ENCODE assay signal across 9 cellular contexts in the genomic region with DNA sequence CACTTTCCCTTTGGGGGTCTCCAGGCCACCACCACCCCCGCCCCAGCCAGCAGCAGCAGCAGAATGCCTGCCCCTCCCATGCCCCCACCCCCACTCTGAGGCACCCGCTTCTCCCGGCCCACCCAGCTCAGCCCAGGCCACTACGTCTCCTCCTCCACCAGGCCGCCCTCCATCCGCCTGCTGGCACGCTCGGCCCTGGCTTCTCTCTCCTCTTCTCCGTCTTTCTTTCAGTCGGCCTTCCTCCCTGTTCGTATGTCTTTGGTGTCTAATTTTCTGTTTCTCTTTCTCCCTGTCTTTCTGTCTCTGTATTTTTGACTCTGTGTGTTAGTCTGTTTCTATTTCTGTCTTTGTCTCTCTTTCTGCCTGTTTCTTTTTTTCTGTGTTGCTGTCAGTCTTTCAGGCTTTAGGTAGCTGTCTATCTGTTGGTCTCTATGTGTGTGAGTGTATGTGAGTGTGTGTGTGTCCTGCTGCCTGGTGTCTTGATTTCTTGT. TPM values are rescaled to one million over a fixed set of nuclear protein-coding genes. Genes with fewer than 3 reads are reported as not detected.
A peak's percentile ranks its signal among the peaks of the same experiment; 100 is the strongest.
DNase-seq lines count a peak whose midpoint lies in the region; ATAC-seq and TF ChIP-seq lines count a peak whose summit lies in the region.
"Had no signal": no experiment of that assay in that cellular context is flagged by ENCODE, and none has a peak within 500 bp of the region (broad histone marks: within the 10 kb centered on the region; RNA-seq: fewer than 3 reads in every experiment).

A gene (minus strand): TSS at position 459 of the 491 bp plus-strand sequence. CDS start 379 bp downstream, at position 80.

- no CpG with 5 or more reads among the region's 11 CpGs for WGBS in mesendoderm (ENCODE audit: extremely low coverage, insufficient coverage, low lambda C conversion rate)

- no peaks in the 10 kb centered on the region for H3K36me3 ChIP-seq in GM23338 (ENCODE audit: insufficient read depth)
- no peaks in the 10 kb centered on the region for H3K36me3 ChIP-seq in mesendoderm (ENCODE audit: control insufficient read depth, insufficient read depth, low read length)

- H3K4me1 ChIP-seq in GM23338 (ENCODE audit: insufficient read depth) (peaks cover 11% of the 10 kb centered on the region; the same call in 1 of the 2 replicates), mesendoderm (ENCODE audit: control insufficient read depth, low read depth, low read length) (no peaks in the 10 kb centered on the region)
- H3K4me1 ChIP-seq: parathyroid adenoma had no signal

- no peaks in the 10 kb centered on the region for H3K27me3 ChIP-seq in GM23338 (ENCODE audit: insufficient read depth)
- no peaks in the 10 kb centered on the region for H3K27me3 ChIP-seq in mesendoderm (ENCODE audit: insufficient read depth, low read length, poor library complexity)

- peak within 1 kb of the TSS; percentile 48 for H3K4me3 ChIP-seq in GM23338
- H3K4me3 ChIP-seq in mesendoderm (ENCODE audit: low read length) = no peak within 1 kb of the TSS

- H3K27ac Mint-ChIP-seq in GM23338 (no peak within 1 kb of the TSS), chondrocyte (ENCODE audit: unreplicated experiment) (peak within 1 kb of the TSS; percentile 75)

- peak; percentile 40 for ATAC-seq in GM23338
- ATAC-seq in activated T-cell treated with anti-CD3 and anti-CD28 coated beads, Interleukin-2, amount 50 U/mL, for 4 hours = no peak

- H4K5ac ChIP-seq in mesendoderm (ENCODE audit: low read length) = no peak within 1 kb of the TSS

- no peak for TF ChIP-seq CTCF in GM23338 (conservative IDR thresholded peaks at IDR 0.05; ENCODE audit: low read depth in 2 of 2)
- no peak for TF ChIP-seq CTCF in chondrocyte (IDR thresholded peaks at IDR 0.05)

- peak within 1 kb of the TSS; percentile 59 for H3K56ac ChIP-seq in mesendoderm (ENCODE audit: low read length)

- H2AK5ac ChIP-seq in mesendoderm (ENCODE audit: low read length) = no peak within 1 kb of the TSS

- H2BK15ac ChIP-seq in mesendoderm (replicated peaks; ENCODE audit: low read depth) = no peak within 1 kb of the TSS

- no peak within 1 kb of the TSS for H2BK5ac ChIP-seq in mesendoderm (ENCODE audit: low read length)

- H3K9me2 ChIP-seq in GM23338 (ENCODE audit: insufficient read depth) = peaks cover 10% of the 10 kb centered on the region

- H3K27ac ChIP-seq in GM23338 (ENCODE audit: low read depth) (no peak within 1 kb of the TSS), mesendoderm (ENCODE audit: low read depth, low read length) (no peak within 1 kb of the TSS), substantia nigra (ENCODE audit: low read depth, low read length, poor library complexity, severe bottlenecking) (peak within 1 kb of the TSS; percentile 92)
- H3K27ac ChIP-seq: parathyroid adenoma had no signal

- H3K9ac ChIP-seq in mesendoderm (ENCODE audit: low read length) = peak within 1 kb of the TSS; percentile 18
- H3K9ac ChIP-seq: parathyroid adenoma had no signal

- no peaks in the 10 kb centered on the region for H4K20me1 ChIP-seq in GM23338 (replicated peaks; ENCODE audit: insufficient read depth)

- H3K4me3 Mint-ChIP-seq in GM23338 = peak within 1 kb of the TSS; percentile 5; the same call in 1 of the 3 replicates
- H3K4me3 Mint-ChIP-seq in chondrocyte (ENCODE audit: unreplicated experiment) = peak within 1 kb of the TSS; percentile 58
- no peak within 1 kb of the TSS for H3K4me3 Mint-ChIP-seq in activated T-cell treated with anti-CD3 and anti-CD28 coated beads, Interleukin-2, amount 50 U/mL, for 4 hours

- H2AFZ ChIP-seq in GM23338 = no peak within 1 kb of the TSS
- H2AFZ ChIP-seq: parathyroid adenoma had no signal

- no peaks in the 10 kb centered on the region for H3K79me1 ChIP-seq in mesendoderm (ENCODE audit: low read length)

- H3K36me3 Mint-ChIP-seq in GM23338 (ENCODE audit: low read depth) (no peaks in the 10 kb centered on the region; the same call in 2 of the 3 replicates), chondrocyte (ENCODE audit: low read depth) (no peaks in the 10 kb centered on the region)
- no peaks in the 10 kb centered on the region for H3K36me3 Mint-ChIP-seq in activated T-cell treated with anti-CD3 and anti-CD28 coated beads, Interleukin-2, amount 50 U/mL, for 4 hours (ENCODE audit: insufficient read depth)

- DNase-seq in GM23338 (ENCODE audit: low spot score) = no peak
- no peak for DNase-seq in chondrocyte (ENCODE audit: low spot score)
- no peak for DNase-seq in mesendoderm
- no peak for DNase-seq in substantia nigra (lab: John Stamatoyannopoulos, UW)
- no peak for DNase-seq in medulla oblongata (ENCODE audit: extremely low spot score)
- DNase-seq in RPMI8226 = no peak
- DNase-seq in activated CD8-positive, alpha-beta memory T cell treated with anti-CD3 and anti-CD28 coated beads, Interleukin-2, amount 50 U/mL, for 4 hours = no peak
- no peak for DNase-seq in activated T-cell treated with anti-CD3 and anti-CD28 coated beads, Interleukin-2, amount 50 U/mL, for 4 hours

- H3K23ac ChIP-seq in mesendoderm (ENCODE audit: low read length) = no peak within 1 kb of the TSS

- peak within 1 kb of the TSS; percentile 40 for H3K4ac ChIP-seq in mesendoderm (ENCODE audit: low read depth, low read length)

- peaks cover 22% of the 10 kb centered on the region for H3K4me1 Mint-ChIP-seq in GM23338
- H3K4me1 Mint-ChIP-seq in chondrocyte (ENCODE audit: low read depth) = peaks cover 23% of the 10 kb centered on the region
- H3K4me1 Mint-ChIP-seq in activated T-cell treated with anti-CD3 and anti-CD28 coated beads, Interleukin-2, amount 50 U/mL, for 4 hours (ENCODE audit: low read depth) = peaks cover 5% of the 10 kb centered on the region

- H3K4me2 ChIP-seq in GM23338 = peak within 1 kb of the TSS; percentile 80
- H3K4me2 ChIP-seq in mesendoderm (ENCODE audit: low read length) = peak within 1 kb of the TSS; percentile 15

- H3K9me3 Mint-ChIP-seq in GM23338 (no peaks in the 10 kb centered on the region), chondrocyte (ENCODE audit: low read depth) (no peaks in the 10 kb centered on the region)
- H3K9me3 Mint-ChIP-seq in activated T-cell treated with anti-CD3 and anti-CD28 coated beads, Interleukin-2, amount 50 U/mL, for 4 hours = no peaks in the 10 kb centered on the region

- H3K79me2 ChIP-seq in GM23338 (replicated peaks; ENCODE audit: insufficient read depth) = no peaks in the 10 kb centered on the region
- H3K79me2 ChIP-seq in mesendoderm (ENCODE audit: control insufficient read depth, insufficient read depth, low read length) = no peaks in the 10 kb centered on the region
- H3K79me2 ChIP-seq: parathyroid adenoma had no signal

- 0 out of 2 replicates have a peak, but pooled peaks cover 2% of the 10 kb centered on the region for H3F3A ChIP-seq in GM23338 (replicated peaks; ENCODE audit: low read depth)

- H4K8ac ChIP-seq in mesendoderm (ENCODE audit: low read depth, low read length) = no peak within 1 kb of the TSS

- H2BK120ac ChIP-seq in mesendoderm (ENCODE audit: low read depth, low read length) = no peak within 1 kb of the TSS

- H3K27me3 Mint-ChIP-seq in GM23338 (ENCODE audit: insufficient read depth, low read depth, poor library complexity) (peaks cover 11% of the 10 kb centered on the region), chondrocyte (ENCODE audit: low read depth) (peaks cover 6% of the 10 kb centered on the region)
- H3K27me3 Mint-ChIP-seq in activated T-cell treated with anti-CD3 and anti-CD28 coated beads, Interleukin-2, amount 50 U/mL, for 4 hours (ENCODE audit: low read depth) = no peaks in the 10 kb centered on the region

- peak within 1 kb of the TSS; percentile 29 for H3K18ac ChIP-seq in mesendoderm (ENCODE audit: low read length)

TF ChIP-seq in GM23338, 12 proteins besides CTCF, POLR2A, EP300 and RAD21 (continues in another document):
- TF ChIP-seq, protein P1, sequence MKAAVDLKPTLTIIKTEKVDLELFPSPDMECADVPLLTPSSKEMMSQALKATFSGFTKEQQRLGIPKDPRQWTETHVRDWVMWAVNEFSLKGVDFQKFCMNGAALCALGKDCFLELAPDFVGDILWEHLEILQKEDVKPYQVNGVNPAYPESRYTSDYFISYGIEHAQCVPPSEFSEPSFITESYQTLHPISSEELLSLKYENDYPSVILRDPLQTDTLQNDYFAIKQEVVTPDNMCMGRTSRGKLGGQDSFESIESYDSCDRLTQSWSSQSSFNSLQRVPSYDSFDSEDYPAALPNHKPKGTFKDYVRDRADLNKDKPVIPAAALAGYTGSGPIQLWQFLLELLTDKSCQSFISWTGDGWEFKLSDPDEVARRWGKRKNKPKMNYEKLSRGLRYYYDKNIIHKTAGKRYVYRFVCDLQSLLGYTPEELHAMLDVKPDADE (IDR thresholded peaks at IDR 0.05) = no peak
- TF ChIP-seq POLR2AphosphoS5 (IDR thresholded peaks at IDR 0.05; ENCODE audit: low read depth) = no peak
- TF ChIP-seq NANOG (IDR thresholded peaks at IDR 0.05; ENCODE audit: borderline replicate concordance) = no peak
- TF ChIP-seq CREB1 (CRISPR knock-in tag; IDR thresholded peaks at IDR 0.05; ENCODE audit: low read depth) = no peak
- TF ChIP-seq JUNB (IDR thresholded peaks at IDR 0.05; ENCODE audit: unreplicated experiment) = no peak
- no peak for TF ChIP-seq EZH2 (IDR thresholded peaks at IDR 0.05; ENCODE audit: low read depth, unreplicated experiment)
- TF ChIP-seq EZH2phosphoT487 (IDR thresholded peaks at IDR 0.05; ENCODE audit: unreplicated experiment) = no peak

RNA-seq across cellular contexts. Expression of the gene that starts here (rescaled TPM):
- 3.6 and 4.3 TPM in 2 replicates for total RNA-seq in GM23338 (2014; rRNA removed; shearing (Covaris generic))
- 2.3 and 3.4 TPM in 2 replicates for polyA plus RNA-seq in GM23338 (2016; fragmentation: Nextera tagmentation; extraction: Ambion mirVana)
- 0.46 to 2.2 TPM (median 1.3 TPM) in 3 replicates for total RNA-seq in chondrocyte
- 0.34 TPM for polyA plus RNA-seq in mesendoderm (2013, experiment 1 of 2)
- polyA plus RNA-seq in mesendoderm (2013, experiment 2 of 2) = 0.49 TPM
- total RNA-seq in activated T-cell treated with anti-CD3 and anti-CD28 coated beads, Interleukin-2, amount 50 U/mL, for 4 hours = under 1 TPM in 1 of 3 donors, not detected in 2; 0.14 TPM
